1 cellular context compared by ENCODE assay signal in genomic region chr10:128095023-128095752, GRCh38.
A peak's percentile ranks its signal among the peaks of the same experiment; 100 is the strongest.
TF ChIP-seq lines count a peak whose summit lies in the region.

No MANE protein-coding gene starts in this region.

TF ChIP-seq in K562, 482 proteins besides CTCF, POLR2A, EP300 and RAD21 (continued from another document):
- no peak for TF ChIP-seq CHAMP1 (IDR thresholded peaks at IDR 0.05)
- TF ChIP-seq POLR2AphosphoS2 (IDR thresholded peaks at IDR 0.05; ENCODE audit: low read length), result peak; percentile 45; the same call in 1 of the 2 replicates
- no peak for TF ChIP-seq DIDO1 (tag; IDR thresholded peaks at IDR 0.05; ENCODE audit: low read depth)
- no peak for TF ChIP-seq DEAF1 (CRISPR knock-in tag; IDR thresholded peaks at IDR 0.05)
- TF ChIP-seq MAFG (tag; conservative IDR thresholded peaks at IDR 0.05), result no peak
- peak; percentile 29; the same call in 1 of the 2 replicates for TF ChIP-seq NFIC (IDR thresholded peaks at IDR 0.05)
- no peak for TF ChIP-seq PCBP1 (IDR thresholded peaks at IDR 0.05; ENCODE audit: low read depth, low read length, poor library complexity, severe bottlenecking)
- TF ChIP-seq ZBTB1 (CRISPR knock-in tag; IDR thresholded peaks at IDR 0.05; ENCODE audit: borderline replicate concordance, low read depth), result no peak
- no peak for TF ChIP-seq TEAD4 (IDR thresholded peaks at IDR 0.05; ENCODE audit: low read length)
- TF ChIP-seq TEAD4 (CRISPR knock-in tag; IDR thresholded peaks at IDR 0.05; ENCODE audit: borderline replicate concordance), result no peak
- TF ChIP-seq, protein P1, sequence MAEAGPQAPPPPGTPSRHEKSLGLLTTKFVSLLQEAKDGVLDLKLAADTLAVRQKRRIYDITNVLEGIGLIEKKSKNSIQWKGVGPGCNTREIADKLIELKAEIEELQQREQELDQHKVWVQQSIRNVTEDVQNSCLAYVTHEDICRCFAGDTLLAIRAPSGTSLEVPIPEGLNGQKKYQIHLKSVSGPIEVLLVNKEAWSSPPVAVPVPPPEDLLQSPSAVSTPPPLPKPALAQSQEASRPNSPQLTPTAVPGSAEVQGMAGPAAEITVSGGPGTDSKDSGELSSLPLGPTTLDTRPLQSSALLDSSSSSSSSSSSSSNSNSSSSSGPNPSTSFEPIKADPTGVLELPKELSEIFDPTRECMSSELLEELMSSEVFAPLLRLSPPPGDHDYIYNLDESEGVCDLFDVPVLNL (CRISPR knock-in tag; IDR thresholded peaks at IDR 0.05; ENCODE audit: low read depth), result no peak
- no peak for TF ChIP-seq ZNF717 (CRISPR knock-in tag; IDR thresholded peaks at IDR 0.05)
- TF ChIP-seq ZNF140 (CRISPR knock-in tag; IDR thresholded peaks at IDR 0.05), result no peak
- TF ChIP-seq, protein P2, sequence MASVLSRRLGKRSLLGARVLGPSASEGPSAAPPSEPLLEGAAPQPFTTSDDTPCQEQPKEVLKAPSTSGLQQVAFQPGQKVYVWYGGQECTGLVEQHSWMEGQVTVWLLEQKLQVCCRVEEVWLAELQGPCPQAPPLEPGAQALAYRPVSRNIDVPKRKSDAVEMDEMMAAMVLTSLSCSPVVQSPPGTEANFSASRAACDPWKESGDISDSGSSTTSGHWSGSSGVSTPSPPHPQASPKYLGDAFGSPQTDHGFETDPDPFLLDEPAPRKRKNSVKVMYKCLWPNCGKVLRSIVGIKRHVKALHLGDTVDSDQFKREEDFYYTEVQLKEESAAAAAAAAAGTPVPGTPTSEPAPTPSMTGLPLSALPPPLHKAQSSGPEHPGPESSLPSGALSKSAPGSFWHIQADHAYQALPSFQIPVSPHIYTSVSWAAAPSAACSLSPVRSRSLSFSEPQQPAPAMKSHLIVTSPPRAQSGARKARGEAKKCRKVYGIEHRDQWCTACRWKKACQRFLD (CRISPR knock-in tag; IDR thresholded peaks at IDR 0.05), result no peak
- no peak for TF ChIP-seq ZNF780A (CRISPR knock-in tag; IDR thresholded peaks at IDR 0.05)
TF ChIP-seq in K562: peak in this region for 3.
